In genomic region chr2:29053680-29054400, GRCh38 we compare ENCODE assay signal across 17 cellular contexts. TPM values are rescaled to one million over a fixed set of nuclear protein-coding genes. Genes with fewer than 3 reads are reported as not detected.
DNase-seq lines count a peak whose midpoint lies in the region; ATAC-seq, FAIRE-seq and TF ChIP-seq lines count a peak whose summit lies in the region.
"Had no signal": no experiment of that assay in that cellular context is flagged by ENCODE, and none has a peak within 500 bp of the region (broad histone marks: within the 10 kb centered on the region; RNA-seq: fewer than 3 reads in every experiment).

No MANE protein-coding gene starts in this region.

- no peak for FAIRE-seq in urothelium cell line (lab: Jason Lieb, UNC)
- no peak for FAIRE-seq in GM12892 (lab: Jason Lieb, UNC)

- ATAC-seq in Right ventricle myocardium inferior (no peak), foreskin keratinocyte (peak; percentile 24)
- ATAC-seq: effector memory CD8-positive, alpha-beta T cell had no signal

- no peak for TF ChIP-seq POLR2A in GM12892 (IDR thresholded peaks at IDR 0.05; ENCODE audit: low read depth, low read length)

- H3K4me3 ChIP-seq in cardiac muscle cell: no peak overlapping the region
- H3K4me3 ChIP-seq: adrenal gland, MG63, suprapubic skin had no signal

- intact Hi-C loops in Right ventricle myocardium inferior (cut with DNase I): no loop called here

- H3K4me1 ChIP-seq in cardiac muscle cell (ENCODE audit: low read depth) (peaks cover 4% of the 10 kb centered on the region), foreskin keratinocyte (peaks cover 11% of the 10 kb centered on the region)
- H3K4me1 ChIP-seq: adrenal gland had no signal

- no peak overlapping the region for H3K27ac ChIP-seq in cardiac muscle cell
- no peak overlapping the region for H3K27ac ChIP-seq in VCaP
- no peak overlapping the region for H3K27ac ChIP-seq in foreskin keratinocyte
- H3K27ac ChIP-seq: suprapubic skin had no signal

- H3K36me3 ChIP-seq in cardiac muscle cell: no peaks in the 10 kb centered on the region
- H3K36me3 ChIP-seq: adrenal gland, MG63, suprapubic skin had no signal

- peak in 1 of 2 donors; percentile 8 for DNase-seq in cardiac muscle cell (ENCODE audit: low read depth in 1 of 2, low spot score in 1 of 2)
- no peak for DNase-seq in Right ventricle myocardium inferior (ENCODE audit: missing footprints)
- no peak for DNase-seq in foreskin keratinocyte
- DNase-seq in urothelium cell line (ENCODE audit: low spot score): peak; percentile 33
- DNase-seq in GM12892 (ENCODE audit: insufficient read length): no peak
- DNase-seq in activated naive CD4-positive, alpha-beta T cell treated with anti-CD3 and anti-CD28 coated beads, Interleukin-2, amount 50 U/mL, for 16 hours: no peak
- DNase-seq in NK-92 treated with Interleukin-12 subunit alpha and Interleukin-12 subunit beta, amount 100 ng/mL, for 24 hours (lab: John Stamatoyannopoulos, UW): no peak
- DNase-seq: DMS79; effector memory CD8-positive, alpha-beta T cell; HFFc6; MG63; NCI-H2171 treated with DMSO at 0.1 percent for 48 hours; right cardiac atrium; SHP77 had no signal

- H3K27me3 ChIP-seq in cardiac muscle cell (no peaks in the 10 kb centered on the region), foreskin keratinocyte (no peaks in the 10 kb centered on the region)
- H3K27me3 ChIP-seq: adrenal gland, MG63, suprapubic skin had no signal

- no peaks in the 10 kb centered on the region for H3K9me3 ChIP-seq in cardiac muscle cell (ENCODE audit: low read depth)
- H3K9me3 ChIP-seq: adrenal gland, MG63, suprapubic skin had no signal

- TF ChIP-seq CTCF in cardiac muscle cell (IDR thresholded peaks at IDR 0.05; ENCODE audit: low read depth, low read length): peak; percentile 11
- peak; percentile 29; the same call in 1 of the 2 replicates for TF ChIP-seq CTCF in VCaP (conservative IDR thresholded peaks at IDR 0.05)
- peak; percentile 63 for TF ChIP-seq CTCF in foreskin keratinocyte (conservative IDR thresholded peaks at IDR 0.05)

RNA-seq across cellular contexts. Expression of gene PCARE, which starts 20.5 kb away (rescaled TPM):
- total RNA-seq in cardiac muscle cell: 0.49 and 0.57 TPM in 2 replicates
- polyA plus RNA-seq in cardiac muscle cell: 0.34 TPM in 1 of 2 replicates, not detected in the other
- total RNA-seq in Right ventricle myocardium inferior: 0.51 TPM
- total RNA-seq in foreskin keratinocyte: not detected in 2 replicates
- polyA plus RNA-seq in foreskin keratinocyte: not detected in 2 replicates
- not detected for polyA plus RNA-seq in GM12892 (2012; ENCODE audit: missing spikeins)
- total RNA-seq: HFFc6 had no signal

Comparison
In these comparisons a context has a peak if more than half of its experiments do, and no peak if none do; other contexts are left out.
1. CTCF ChIP-seq: peak in every context shown above with its lines; median percentile 63 in foreskin keratinocyte; 29 in VCaP; 11 in cardiac muscle cell.